In genomic region chr7:10708447-10708846, GRCh38 we compare ENCODE assay signal across 1 cellular context.
TF ChIP-seq lines count a peak whose summit lies in the region.

No MANE protein-coding gene starts in this region.

TF ChIP-seq in GM23338, 12 proteins besides CTCF, POLR2A, EP300 and RAD21 (continued from another document):
- TF ChIP-seq ZNF462 (CRISPR knock-in tag; IDR thresholded peaks at IDR 0.05), result no peak
